In the genomic region with DNA sequence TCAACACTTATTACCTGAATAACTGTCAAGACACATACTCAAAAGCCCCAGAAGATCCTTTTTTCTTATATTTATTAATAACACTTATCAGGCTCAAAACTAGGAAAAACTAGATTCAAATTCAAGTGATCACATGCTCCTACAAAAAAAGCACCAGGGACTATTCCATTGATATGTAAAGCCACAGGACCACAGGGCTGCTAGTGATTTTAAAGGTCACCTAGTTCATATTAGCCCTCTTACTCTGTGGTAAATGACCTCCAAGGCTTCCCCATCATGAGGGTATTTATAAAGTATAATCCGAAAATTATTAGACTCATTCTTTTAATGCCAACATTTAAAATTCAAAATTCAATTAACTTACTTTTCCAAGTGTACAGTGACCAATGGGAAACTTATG, we compare ENCODE assay signal across 12 cellular contexts. TPM values are rescaled to one million over a fixed set of nuclear protein-coding genes. Genes with fewer than 3 reads are reported as not detected.
DNase-seq lines count a peak whose midpoint lies in the region; ATAC-seq lines count a peak whose summit lies in the region.
"Had no signal": no experiment of that assay in that cellular context is flagged by ENCODE, and none has a peak within 500 bp of the region (broad histone marks: within the 10 kb centered on the region; RNA-seq: fewer than 3 reads in every experiment).

No MANE protein-coding gene starts in this region.

- H3K27me3 Mint-ChIP-seq in stimulated activated naive CD8-positive, alpha-beta T cell treated with anti-CD3 and anti-CD28 coated beads, Interleukin-15, Interleukin-2, amounts not matched to agents 100 ng/mL and 50 ng/mL, for 24 hours, result no peaks in the 10 kb centered on the region
- H3K27me3 Mint-ChIP-seq: CD4-positive, CD25-positive, alpha-beta regulatory T cell had no signal

- H3K27ac ChIP-seq in temporal lobe (ENCODE audit: low read depth, low read length), result peak overlapping the region; percentile 64
- H3K27ac ChIP-seq: SJCRH30 had no signal

- DNase-seq in stimulated activated naive CD8-positive, alpha-beta T cell treated with anti-CD3 and anti-CD28 coated beads, Interleukin-15, Interleukin-2, amounts not matched to agents 100 U/mL and 50 U/mL, for 24 hours, result no peak
- DNase-seq in SK-MEL-5 (ENCODE audit: low read depth, low spot score) (peak; percentile 86), globus pallidus (ENCODE audit: low spot score) (peak; percentile 15), MV-4-11 (lab: John Stamatoyannopoulos, UW) (no peak), DMS 273 treated with DMSO at 0.1 percent for 48 hours (lab: John Stamatoyannopoulos, UW) (no peak)
- no peak for DNase-seq in activated naive CD4-positive, alpha-beta T cell treated with Interleukin-2 at 50 U/mL for 16 hours
- DNase-seq: AML-193; CD4-positive, CD25-positive, alpha-beta regulatory T cell; SJCRH30 had no signal

- ATAC-seq in stimulated activated naive CD8-positive, alpha-beta T cell treated with anti-CD3 and anti-CD28 coated beads, Interleukin-15, Interleukin-2, amounts not matched to agents 100 U/mL and 50 U/mL, for 24 hours, result no peak
- ATAC-seq: GM12878 had no signal

- H3K9me3 Mint-ChIP-seq in stimulated activated naive CD8-positive, alpha-beta T cell treated with anti-CD3 and anti-CD28 coated beads, Interleukin-15, Interleukin-2, amounts not matched to agents 100 ng/mL and 50 ng/mL, for 24 hours, result no peaks in the 10 kb centered on the region
- H3K9me3 Mint-ChIP-seq: CD4-positive, CD25-positive, alpha-beta regulatory T cell had no signal

- no peak overlapping the region for H3K4me3 Mint-ChIP-seq in stimulated activated naive CD8-positive, alpha-beta T cell treated with anti-CD3 and anti-CD28 coated beads, Interleukin-15, Interleukin-2, amounts not matched to agents 100 ng/mL and 50 ng/mL, for 24 hours
- H3K4me3 Mint-ChIP-seq: CD4-positive, CD25-positive, alpha-beta regulatory T cell had no signal

- H3K27ac Mint-ChIP-seq in stimulated activated naive CD8-positive, alpha-beta T cell treated with anti-CD3 and anti-CD28 coated beads, Interleukin-15, Interleukin-2, amounts not matched to agents 100 ng/mL and 50 ng/mL, for 24 hours, result peak overlapping the region; percentile 61
- H3K27ac Mint-ChIP-seq: CD4-positive, CD25-positive, alpha-beta regulatory T cell had no signal

- in situ Hi-C loops in SK-MEL-5 (cut with HindIII; ENCODE audit: low pct_unique_long_range_greater_than_20kb, low sequenced_read_pairs), result no loop called here

- H3K36me3 Mint-ChIP-seq in stimulated activated naive CD8-positive, alpha-beta T cell treated with anti-CD3 and anti-CD28 coated beads, Interleukin-15, Interleukin-2, amounts not matched to agents 100 ng/mL and 50 ng/mL, for 24 hours (ENCODE audit: low read depth), result peaks cover 89% of the 10 kb centered on the region

- H3K4me1 Mint-ChIP-seq in stimulated activated naive CD8-positive, alpha-beta T cell treated with anti-CD3 and anti-CD28 coated beads, Interleukin-15, Interleukin-2, amounts not matched to agents 100 ng/mL and 50 ng/mL, for 24 hours (ENCODE audit: low read depth), result no peaks in the 10 kb centered on the region

RNA-seq across cellular contexts. Expression of a gene that starts 52.5 kb away (rescaled TPM):
- 162 and 169 TPM in 2 replicates for total RNA-seq in SK-MEL-5 (2014; rRNA removed; shearing (Covaris generic))
- 157 and 164 TPM in 2 replicates for polyA plus RNA-seq in SK-MEL-5 (2015; cell fraction: cytosol; rRNA removed)
- 152 and 166 TPM in 2 replicates for polyA plus RNA-seq in SK-MEL-5 (2015; cell fraction: nucleus; rRNA removed)
- 101 TPM for total RNA-seq in temporal lobe

Comparison
In these comparisons a context has a peak if more than half of its experiments do, and no peak if none do; other contexts are left out.
1. DNase-seq: peak in SK-MEL-5 (single experiment) and globus pallidus (single experiment); none in stimulated activated naive CD8-positive, alpha-beta T cell treated with anti-CD3 and anti-CD28 coated beads, Interleukin-15, Interleukin-2, amounts not matched to agents 100 U/mL and 50 U/mL, for 24 hours (single experiment), MV-4-11 (single experiment), activated naive CD4-positive, alpha-beta T cell treated with Interleukin-2 at 50 U/mL for 16 hours (single experiment) and DMS 273 treated with DMSO at 0.1 percent for 48 hours (single experiment).